ENCODE assay signal across 9 cellular contexts in genomic region chr1:3313579-3313955, GRCh38.
A peak's percentile ranks its signal among the peaks of the same experiment; 100 is the strongest.
DNase-seq lines count a peak whose midpoint lies in the region; ATAC-seq and TF ChIP-seq lines count a peak whose summit lies in the region.
"Had no signal": no experiment of that assay in that cellular context is flagged by ENCODE, and none has a peak within 500 bp of the region (broad histone marks: within the 10 kb centered on the region; RNA-seq: fewer than 3 reads in every experiment).

No MANE protein-coding gene starts in this region.

- peak; percentile 77 to 85 (median 82) for ATAC-seq in heart right ventricle

- H3K9me3 ChIP-seq in heart right ventricle (peaks cover 0 to 9% (median 0%) of the 10 kb centered on the region in 11 donors), parathyroid adenoma (ENCODE audit: control insufficient read depth, low read length) (no peaks in the 10 kb centered on the region)

- no peak overlapping the region for H3K9ac ChIP-seq in parathyroid adenoma

- no peak overlapping the region for H2AFZ ChIP-seq in parathyroid adenoma

- no peak overlapping the region for H3K4me2 ChIP-seq in parathyroid adenoma (ENCODE audit: low read length)

- intact Hi-C loops in heart right ventricle (cut with DNase I): loop anchor here in 2 of 10 donors (5.0 kb wide), 1 partner anchor 34 kb away; no protein-coding TSS in a partner anchor

- H3K4me1 ChIP-seq in heart right ventricle: peaks cover 13 to 62% (median 36%) of the 10 kb centered on the region in 9 donors
- H3K4me1 ChIP-seq in parathyroid adenoma: no peaks in the 10 kb centered on the region

- DNase-seq in Ammon's horn (ENCODE audit: low spot score) (peak; percentile 85), amygdala (lab: John Stamatoyannopoulos, UW) (peak in 48 of 56 donors; percentile 3 to 89 (median 60)), heart right ventricle (peak; percentile 87 to 90), UCSD-AML1 (lab: John Stamatoyannopoulos, UW; ENCODE audit: unreplicated experiment) (no peak)
- no peak for DNase-seq in activated CD8-positive, alpha-beta memory T cell treated with anti-CD3 and anti-CD28 coated beads, Interleukin-2, amount 50 U/mL, for 48 hours
- no peak for DNase-seq in activated naive CD4-positive, alpha-beta T cell (lab: John Stamatoyannopoulos, UW)
- no peak for DNase-seq in NK-92 treated with Interleukin-12 subunit alpha and Interleukin-12 subunit beta, amount 100 ng/mL, for 24 hours (lab: John Stamatoyannopoulos, UW)
- DNase-seq: DND-41 had no signal

- H3K4me3 ChIP-seq in heart right ventricle (peak overlapping the region in 6 of 10 donors; percentile 0 to 28 (median 16)), parathyroid adenoma (ENCODE audit: low read depth, low read length) (no peak overlapping the region)

- peaks cover 0 to 28% (median 7%) of the 10 kb centered on the region in 7 donors for H3K27me3 ChIP-seq in heart right ventricle
- no peaks in the 10 kb centered on the region for H3K27me3 ChIP-seq in parathyroid adenoma (ENCODE audit: control insufficient read depth, insufficient read depth, low read length)

- H3K36me3 ChIP-seq in heart right ventricle (no peaks in the 10 kb centered on the region), parathyroid adenoma (ENCODE audit: control insufficient read depth, insufficient read depth, low read length) (no peaks in the 10 kb centered on the region)

- H3K79me2 ChIP-seq in parathyroid adenoma: no peaks in the 10 kb centered on the region

- WGBS in heart right ventricle, 2 donors: 6 to 9% methylated on average over 22 of the region's 22 CpGs

- TF ChIP-seq CTCF in heart right ventricle (IDR thresholded peaks at IDR 0.05) (no peak), parathyroid adenoma (IDR thresholded peaks at IDR 0.05) (no peak)

- H3K27ac ChIP-seq in heart right ventricle (peak overlapping the region; percentile 86 to 98 (median 96)), parathyroid adenoma (peak overlapping the region; percentile 42)

Comparison
In these comparisons a context has a peak if more than half of its experiments do, and no peak if none do; other contexts are left out.
1. DNase-seq: peak in Ammon's horn (single experiment), amygdala (48 of 56) and heart right ventricle (2 of 2); none in UCSD-AML1 (single experiment), activated CD8-positive, alpha-beta memory T cell treated with anti-CD3 and anti-CD28 coated beads, Interleukin-2, amount 50 U/mL, for 48 hours (single experiment), activated naive CD4-positive, alpha-beta T cell (0 of 4) and NK-92 treated with Interleukin-12 subunit alpha and Interleukin-12 subunit beta, amount 100 ng/mL, for 24 hours (single experiment).